In the genomic region with DNA sequence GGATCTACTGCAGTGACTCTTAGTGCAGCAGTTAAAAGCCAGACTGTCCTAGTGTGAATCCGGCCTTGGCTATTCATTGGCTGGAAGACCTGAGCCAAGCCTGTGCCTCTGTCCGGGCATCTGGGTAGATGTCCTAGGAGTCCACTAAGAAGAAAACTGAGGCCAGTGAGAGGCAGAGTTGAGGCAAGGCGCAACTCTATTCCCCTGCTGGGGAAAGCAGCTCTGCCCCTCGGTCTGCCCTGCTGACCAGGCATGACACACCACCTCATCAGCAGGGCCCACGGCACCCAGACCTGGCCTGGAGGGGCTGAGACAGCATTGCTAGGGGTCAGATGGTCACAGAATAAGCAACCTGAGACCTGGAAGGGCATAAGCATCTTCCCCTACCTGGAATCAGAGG, we compare ENCODE assay signal across 25 cellular contexts. TPM values are rescaled to one million over a fixed set of nuclear protein-coding genes. Genes with fewer than 3 reads are reported as not detected.
DNase-seq lines count a peak whose midpoint lies in the region; ATAC-seq and TF ChIP-seq lines count a peak whose summit lies in the region.
"Had no signal": no experiment of that assay in that cellular context is flagged by ENCODE, and none has a peak within 500 bp of the region (broad histone marks: within the 10 kb centered on the region; RNA-seq: fewer than 3 reads in every experiment).

No MANE protein-coding gene starts in this region.

- peaks cover 2 to 10% (median 9%) of the 10 kb centered on the region in 3 donors for H3K27me3 Mint-ChIP-seq in immature natural killer cell (ENCODE audit: low read depth in 3 of 3)

- no peaks in the 10 kb centered on the region for H3K9me2 ChIP-seq in SU-DHL-6 (replicated peaks; ENCODE audit: insufficient read depth, low read length)

- DNase-seq in right cardiac atrium (no peak), left ventricle myocardium superior (no peak), osteoblast (ENCODE audit: insufficient read length, low spot score, missing footprints) (no peak), immature natural killer cell (no peak), putamen (ENCODE audit: low spot score) (no peak), SK-N-DZ (ENCODE audit: low spot score) (no peak)
- DNase-seq: 8988T; activated gamma-delta T cell; activated naive CD8-positive, alpha-beta T cell treated with anti-CD3 and anti-CD28 coated beads, Interleukin-2, amount 50 U/mL, for 24 hours; DMS79; effector memory CD4-positive, alpha-beta T cell; NCI-H1092 treated with DMSO at 0.1 percent for 48 hours; NCI-H2029 treated with DMSO at 0.1 percent for 48 hours; NCI-H345; retina; spleen; stimulated activated CD4-positive, alpha-beta T cell treated with anti-CD3 and anti-CD28 coated beads, Interleukin-2, amount 100 ng/mL, for 48 hours had no signal

- H4K20me1 ChIP-seq in SU-DHL-6 (ENCODE audit: low read depth, low read length) (no peaks in the 10 kb centered on the region), osteoblast (ENCODE audit: insufficient read depth, low read length) (no peaks in the 10 kb centered on the region)

- H3K4me1 Mint-ChIP-seq in immature natural killer cell = no peaks in the 10 kb centered on the region
- H3K4me1 Mint-ChIP-seq: activated CD4-positive, alpha-beta T cell treated with anti-CD3 and anti-CD28 coated beads for 36 hours; B cell; brain had no signal

- H3K36me3 Mint-ChIP-seq in immature natural killer cell = no peaks in the 10 kb centered on the region
- H3K36me3 Mint-ChIP-seq: brain; stimulated activated effector memory CD8-positive, alpha-beta T cell treated with anti-CD3 and anti-CD28 coated beads, Interleukin-12 subunit alpha, Interleukin-12 subunit beta, amount 100 ng/mL, for 72 hours had no signal

- H3K27ac ChIP-seq in right cardiac atrium (ENCODE audit: low read length) (no peak overlapping the region), SU-DHL-6 (ENCODE audit: low read depth, low read length) (no peak overlapping the region), osteoblast (ENCODE audit: low read depth, low read length) (peak overlapping the region; percentile 93)
- H3K27ac ChIP-seq: hepatocyte, spleen had no signal

- H3K79me2 ChIP-seq in SU-DHL-6 (ENCODE audit: insufficient read depth, low read length) (no peaks in the 10 kb centered on the region), osteoblast (ENCODE audit: insufficient read depth, low read length) (no peaks in the 10 kb centered on the region)
- H3K79me2 ChIP-seq: hepatocyte had no signal

- 83% methylated on average over 5 of the region's 5 CpGs for WGBS in right cardiac atrium

- TF ChIP-seq CTCF in SU-DHL-6 (IDR thresholded peaks at IDR 0.05; ENCODE audit: insufficient read depth, low read length, poor library complexity, severe bottlenecking) = no peak
- no peak for TF ChIP-seq CTCF in osteoblast (IDR thresholded peaks at IDR 0.05; ENCODE audit: extremely low read depth, low read depth, low read length)

- H3K4me3 Mint-ChIP-seq in immature natural killer cell = no peak overlapping the region
- H3K4me3 Mint-ChIP-seq: activated CD4-positive, alpha-beta T cell treated with anti-CD3 and anti-CD28 coated beads for 36 hours; activated naive CD8-positive, alpha-beta T cell treated with anti-CD3 and anti-CD28 coated beads, Interleukin-2, amount 50 U/mL, for 24 hours; B cell; brain; stimulated activated effector memory CD8-positive, alpha-beta T cell treated with anti-CD3 and anti-CD28 coated beads, Interleukin-12 subunit alpha, Interleukin-12 subunit beta, amount 100 ng/mL, for 72 hours had no signal

- peak overlapping the region; percentile 7 for H3K4me2 ChIP-seq in SU-DHL-6 (ENCODE audit: low read depth, low read length, poor library complexity, severe bottlenecking)
- peak overlapping the region; percentile 73 for H3K4me2 ChIP-seq in osteoblast (ENCODE audit: insufficient read depth, low read length)
- H3K4me2 ChIP-seq: GM23338, hepatocyte had no signal

- no peaks in the 10 kb centered on the region for H3K9me3 Mint-ChIP-seq in immature natural killer cell
- H3K9me3 Mint-ChIP-seq: activated naive CD8-positive, alpha-beta T cell treated with anti-CD3 and anti-CD28 coated beads, Interleukin-2, amount 50 U/mL, for 24 hours; stimulated activated effector memory CD8-positive, alpha-beta T cell treated with anti-CD3 and anti-CD28 coated beads, Interleukin-12 subunit alpha, Interleukin-12 subunit beta, amount 100 ng/mL, for 72 hours had no signal

- no peak overlapping the region for H3K9ac ChIP-seq in SU-DHL-6 (ENCODE audit: low read length)

- H3K4me1 ChIP-seq in right cardiac atrium (ENCODE audit: control insufficient read depth, insufficient read depth, low read length) (no peaks in the 10 kb centered on the region), osteoblast (ENCODE audit: insufficient read depth, low read length) (peaks cover 20% of the 10 kb centered on the region)
- H3K4me1 ChIP-seq: spleen had no signal

- ATAC-seq in right cardiac atrium = peak; percentile 36 to 38
- no peak for ATAC-seq in left ventricle myocardium superior
- no peak for ATAC-seq in HG03095 (IDR thresholded peaks at IDR 0.05; ENCODE audit: unreplicated experiment)

- no peak overlapping the region for H2AFZ ChIP-seq in SU-DHL-6 (ENCODE audit: low read depth, low read length, severe bottlenecking)
- peak overlapping the region; percentile 48 for H2AFZ ChIP-seq in osteoblast (ENCODE audit: low read length)
- H2AFZ ChIP-seq: hepatocyte had no signal

- H3K4me3 ChIP-seq in right cardiac atrium (ENCODE audit: low read length) (no peak overlapping the region), SU-DHL-6 (ENCODE audit: insufficient read depth, low read length, poor library complexity, severe bottlenecking) (no peak overlapping the region), osteoblast (ENCODE audit: insufficient read depth, low read length) (peak overlapping the region; percentile 46)
- H3K4me3 ChIP-seq: hepatocyte, spleen had no signal

- H3K36me3 ChIP-seq in SU-DHL-6 (ENCODE audit: low read length) (no peaks in the 10 kb centered on the region), osteoblast (ENCODE audit: insufficient read depth, low read length) (no peaks in the 10 kb centered on the region)
- H3K36me3 ChIP-seq: spleen had no signal

- no peaks in the 10 kb centered on the region for H3K27me3 ChIP-seq in right cardiac atrium (ENCODE audit: control insufficient read depth, insufficient read depth)
- no peaks in the 10 kb centered on the region for H3K27me3 ChIP-seq in SU-DHL-6 (ENCODE audit: low read length)
- H3K27me3 ChIP-seq in osteoblast (ENCODE audit: insufficient read depth, low read length) = no peaks in the 10 kb centered on the region
- H3K27me3 ChIP-seq: hepatocyte had no signal

- H3F3A ChIP-seq in SU-DHL-6 (ENCODE audit: insufficient read depth) = no peaks in the 10 kb centered on the region

- intact Hi-C loops in right cardiac atrium (cut with DNase I) (no loop called here), left ventricle myocardium superior (cut with micrococcal nuclease) (no loop called here)

- H3K27ac Mint-ChIP-seq in immature natural killer cell = no peak overlapping the region
- H3K27ac Mint-ChIP-seq: activated CD4-positive, alpha-beta T cell treated with anti-CD3 and anti-CD28 coated beads for 36 hours; activated naive CD8-positive, alpha-beta T cell treated with anti-CD3 and anti-CD28 coated beads, Interleukin-2, amount 50 U/mL, for 24 hours; B cell; brain; GM23338; stimulated activated effector memory CD8-positive, alpha-beta T cell treated with anti-CD3 and anti-CD28 coated beads, Interleukin-12 subunit alpha, Interleukin-12 subunit beta, amount 100 ng/mL, for 72 hours had no signal

- H3K9me3 ChIP-seq in right cardiac atrium (ENCODE audit: control insufficient read depth, low read length) = no peaks in the 10 kb centered on the region
- no peaks in the 10 kb centered on the region for H3K9me3 ChIP-seq in SU-DHL-6 (ENCODE audit: insufficient read depth, low read length)
- no peaks in the 10 kb centered on the region for H3K9me3 ChIP-seq in osteoblast (ENCODE audit: low read depth, low read length)
- H3K9me3 ChIP-seq: spleen had no signal

RNA-seq across cellular contexts. Expression of a gene that starts 46.7 kb away (rescaled TPM):
- 100 to 1,000 TPM; 108 to 179 (median 114) TPM for total RNA-seq in right cardiac atrium
- polyA plus RNA-seq in right cardiac atrium = 21.8 TPM
- 84.4 TPM for total RNA-seq in left ventricle myocardium superior
- 115 and 151 TPM in 2 replicates for total RNA-seq in osteoblast
- polyA plus RNA-seq in immature natural killer cell = 10 to 100 TPM; 26.9 to 70.6 (median 33.1) TPM
- 8.2 and 13.7 TPM in 2 replicates for polyA plus RNA-seq in SK-N-DZ (2014; cell fraction: cytosol; rRNA removed)
- 3.5 and 5.1 TPM in 2 replicates for polyA plus RNA-seq in SK-N-DZ (2014; cell fraction: nucleus; rRNA removed)

Comparison
In these comparisons a context has a peak if more than half of its experiments do, and no peak if none do; other contexts are left out.
1. ATAC-seq: peak in right cardiac atrium (2 of 2); none in left ventricle myocardium superior (single experiment) and HG03095 (single experiment).